In genomic region chr12:87812030-87812429, GRCh38 we compare ENCODE assay signal across 24 cellular contexts.
DNase-seq lines count a peak whose midpoint lies in the region; ATAC-seq and TF ChIP-seq lines count a peak whose summit lies in the region.
"Had no signal": no experiment of that assay in that cellular context is flagged by ENCODE, and none has a peak within 500 bp of the region (broad histone marks: within the 10 kb centered on the region; RNA-seq: fewer than 3 reads in every experiment).

No MANE protein-coding gene starts in this region.

- intact Hi-C loops in stomach (cut with DNase I; ENCODE audit: low total_unique reads) = no loop called here

- no peaks in the 10 kb centered on the region for H3K9me3 Mint-ChIP-seq in nephron
- H3K9me3 Mint-ChIP-seq: CD4-positive, alpha-beta T cell; stimulated activated naive CD8-positive, alpha-beta T cell treated with anti-CD3 and anti-CD28 coated beads, Interleukin-15, amount 100 ng/mL, for 72 hours had no signal

- H3K36me3 ChIP-seq in MG63 (no peaks in the 10 kb centered on the region), H7 (replicated peaks; ENCODE audit: control insufficient read depth, insufficient read depth, low read length) (no peaks in the 10 kb centered on the region), stomach (no peaks in the 10 kb centered on the region)
- H3K36me3 ChIP-seq: colonic mucosa, spleen had no signal

- no peak overlapping the region for H3K27ac ChIP-seq in stomach
- H3K27ac ChIP-seq: colonic mucosa, psoas muscle, spleen had no signal

- H3K4me3 Mint-ChIP-seq in nephron = no peak overlapping the region
- H3K4me3 Mint-ChIP-seq: activated CD8-positive, alpha-beta memory T cell treated with anti-CD3 and anti-CD28 coated beads, Interleukin-2, amount 10 ng/mL, durations not matched to agents 7 days and 5 days; activated naive CD8-positive, alpha-beta T cell; CD4-positive, alpha-beta T cell; HFFc6; natural killer cell treated with Interleukin-12 subunit alpha and Interleukin-12 subunit beta and Interleukin-15 and Interleukin-18, amount 100 ng/mL, for 72 hours; stimulated activated naive CD8-positive, alpha-beta T cell treated with anti-CD3 and anti-CD28 coated beads, Interleukin-15, amount 100 ng/mL, for 72 hours; type B pancreatic cell had no signal

- H3K27ac Mint-ChIP-seq in nephron = peak overlapping the region; percentile 80 to 87 (median 83)
- H3K27ac Mint-ChIP-seq: activated CD8-positive, alpha-beta memory T cell treated with anti-CD3 and anti-CD28 coated beads, Interleukin-2, amount 10 ng/mL, durations not matched to agents 7 days and 5 days; activated naive CD8-positive, alpha-beta T cell; CD4-positive, alpha-beta T cell; HFFc6; natural killer cell treated with Interleukin-12 subunit alpha and Interleukin-12 subunit beta and Interleukin-15 and Interleukin-18, amount 100 ng/mL, for 72 hours; stimulated activated naive CD8-positive, alpha-beta T cell treated with anti-CD3 and anti-CD28 coated beads, Interleukin-15, amount 100 ng/mL, for 72 hours; type B pancreatic cell had no signal

- H3K4me1 Mint-ChIP-seq in nephron = peaks cover 46% of the 10 kb centered on the region
- H3K4me1 Mint-ChIP-seq: activated CD8-positive, alpha-beta memory T cell treated with anti-CD3 and anti-CD28 coated beads, Interleukin-2, amount 10 ng/mL, durations not matched to agents 7 days and 5 days; stimulated activated naive CD8-positive, alpha-beta T cell treated with anti-CD3 and anti-CD28 coated beads, Interleukin-15, amount 100 ng/mL, for 72 hours had no signal

- H3K36me3 Mint-ChIP-seq in nephron (ENCODE audit: low read depth) = no peaks in the 10 kb centered on the region
- H3K36me3 Mint-ChIP-seq: activated CD8-positive, alpha-beta memory T cell treated with anti-CD3 and anti-CD28 coated beads, Interleukin-2, amount 10 ng/mL, durations not matched to agents 7 days and 5 days; activated naive CD8-positive, alpha-beta T cell; type B pancreatic cell had no signal

- H3K27me3 ChIP-seq in MG63 (no peaks in the 10 kb centered on the region), H7 (ENCODE audit: control insufficient read depth, insufficient read depth, low read length) (no peaks in the 10 kb centered on the region), stomach (no peaks in the 10 kb centered on the region)
- H3K27me3 ChIP-seq: colonic mucosa, spleen had no signal

- H3K27me3 Mint-ChIP-seq in nephron (ENCODE audit: low read depth) = no peaks in the 10 kb centered on the region
- H3K27me3 Mint-ChIP-seq: activated CD8-positive, alpha-beta memory T cell treated with anti-CD3 and anti-CD28 coated beads, Interleukin-2, amount 10 ng/mL, durations not matched to agents 7 days and 5 days; activated naive CD8-positive, alpha-beta T cell; CD4-positive, alpha-beta T cell; natural killer cell treated with Interleukin-12 subunit alpha and Interleukin-12 subunit beta and Interleukin-15 and Interleukin-18, amount 100 ng/mL, for 72 hours; stimulated activated naive CD8-positive, alpha-beta T cell treated with anti-CD3 and anti-CD28 coated beads, Interleukin-15, amount 100 ng/mL, for 72 hours; type B pancreatic cell had no signal

- no peak for ATAC-seq in GM19455 (IDR thresholded peaks at IDR 0.05; ENCODE audit: unreplicated experiment)
- ATAC-seq: activated CD8-positive, alpha-beta memory T cell treated with anti-CD3 and anti-CD28 coated beads, Interleukin-2, amount 10 ng/mL, durations not matched to agents 7 days and 5 days; natural killer cell treated with Interleukin-12 subunit alpha and Interleukin-12 subunit beta and Interleukin-15 and Interleukin-18, amount 100 ng/mL, for 72 hours; psoas muscle; stimulated activated naive CD8-positive, alpha-beta T cell treated with anti-CD3 and anti-CD28 coated beads, Interleukin-15, amount 100 ng/mL, for 72 hours had no signal

- TF ChIP-seq CTCF in choroid plexus epithelial cell (conservative IDR thresholded peaks at IDR 0.05; ENCODE audit: low read depth, low read length) (no peak), nephron (IDR thresholded peaks at IDR 0.05; ENCODE audit: unreplicated experiment in 3 of 3) (no peak), GM20000 (IDR thresholded peaks at IDR 0.05; ENCODE audit: extremely low read depth, missing control alignments) (no peak), stomach (IDR thresholded peaks at IDR 0.05) (no peak)

- no peaks in the 10 kb centered on the region for H3K4me1 ChIP-seq in stomach
- H3K4me1 ChIP-seq: colonic mucosa, psoas muscle had no signal

- peaks cover 18% of the 10 kb centered on the region for H3K9me3 ChIP-seq in MG63
- no peaks in the 10 kb centered on the region for H3K9me3 ChIP-seq in stomach
- H3K9me3 ChIP-seq: colonic mucosa, psoas muscle, spleen had no signal

- 38 to 77% (median 54%) methylated on average over 1 of the region's 1 CpG; no CpG with 5 or more reads in 1 of the 5 donors for WGBS in stomach, 5 donors

- peak; percentile 41 for DNase-seq in ELR (ENCODE audit: low read depth)
- peak; percentile 18 for DNase-seq in MG63
- DNase-seq in choroid plexus epithelial cell (ENCODE audit: low read depth) = peak; percentile 70
- no peak for DNase-seq in H7
- DNase-seq in GM20000 (ENCODE audit: low spot score) = no peak
- no peak for DNase-seq in stomach
- DNase-seq: activated CD4-positive, alpha-beta T cell treated with anti-CD3 and anti-CD28 coated beads for 4 hours; activated CD8-positive, alpha-beta memory T cell treated with anti-CD3 and anti-CD28 coated beads, Interleukin-2, amount 10 ng/mL, durations not matched to agents 7 days and 5 days; CD4-positive, alpha-beta T cell; colonic mucosa; HFFc6; MM.1S; NCI-H1694; OCI-M1; psoas muscle; SHP77; spleen; stimulated activated CD4-positive, alpha-beta T cell treated with anti-CD3 and anti-CD28 coated beads, Interleukin-4, amount 100 ng/mL, for 24 hours; stimulated activated naive CD8-positive, alpha-beta T cell treated with anti-CD3 and anti-CD28 coated beads, Interleukin-15, amount 100 ng/mL, for 72 hours had no signal

- H3K4me3 ChIP-seq in MG63 = no peak overlapping the region
- H3K4me3 ChIP-seq in choroid plexus epithelial cell (ENCODE audit: low read depth, low read length) = no peak overlapping the region
- no peak overlapping the region for H3K4me3 ChIP-seq in H7 (ENCODE audit: insufficient read depth, low read depth, low read length)
- H3K4me3 ChIP-seq in stomach = no peak overlapping the region
- H3K4me3 ChIP-seq: colonic mucosa, psoas muscle, spleen had no signal

- TF ChIP-seq EP300 in stomach (IDR thresholded peaks at IDR 0.05) = no peak

- TF ChIP-seq POLR2A in stomach (IDR thresholded peaks at IDR 0.05) = no peak

Comparison
In these comparisons a context has a peak if more than half of its experiments do, and no peak if none do; other contexts are left out.
1. DNase-seq: peak in ELR (single experiment), MG63 (single experiment) and choroid plexus epithelial cell (single experiment); none in H7 (single experiment), GM20000 (single experiment) and stomach (single experiment).